Comparison of ENCODE assay signal across 1 cellular context in the genomic region with DNA sequence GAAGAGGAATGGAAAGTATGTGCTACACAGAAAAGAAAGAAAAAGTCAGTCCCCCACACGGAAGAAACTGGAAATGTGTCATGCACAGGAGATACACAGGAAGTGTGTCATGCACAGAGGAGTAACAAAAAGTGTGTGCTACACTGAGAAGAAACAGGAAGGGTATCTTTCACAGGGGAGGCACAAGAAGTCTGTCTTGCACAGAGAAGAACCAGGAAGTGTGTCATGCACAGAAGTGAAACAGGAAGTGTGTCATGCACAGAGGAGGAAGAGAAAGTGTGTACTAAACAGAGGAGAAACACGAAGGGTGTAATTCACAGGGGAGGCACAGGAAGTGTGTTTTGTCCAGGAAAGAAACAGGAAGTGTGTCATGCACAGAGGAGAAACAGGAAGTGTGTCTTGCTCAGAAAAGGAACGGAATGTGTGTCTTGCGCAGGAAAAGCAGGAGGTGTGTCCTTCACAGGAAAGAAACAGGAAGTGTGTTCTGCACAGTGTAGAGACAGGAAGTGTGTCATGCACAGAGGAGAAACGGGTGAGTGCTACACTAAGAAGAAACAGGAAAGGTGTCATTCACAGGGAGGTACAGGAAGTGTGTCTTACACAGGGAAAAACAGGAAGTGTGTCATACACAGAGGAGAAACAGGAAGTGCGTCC.
TF ChIP-seq lines count a peak whose summit lies in the region.

No MANE protein-coding gene starts in this region.

TF ChIP-seq in HepG2, 621 proteins besides CTCF, POLR2A, EP300 and RAD21 (continued from another document):
- TF ChIP-seq, protein P1, sequence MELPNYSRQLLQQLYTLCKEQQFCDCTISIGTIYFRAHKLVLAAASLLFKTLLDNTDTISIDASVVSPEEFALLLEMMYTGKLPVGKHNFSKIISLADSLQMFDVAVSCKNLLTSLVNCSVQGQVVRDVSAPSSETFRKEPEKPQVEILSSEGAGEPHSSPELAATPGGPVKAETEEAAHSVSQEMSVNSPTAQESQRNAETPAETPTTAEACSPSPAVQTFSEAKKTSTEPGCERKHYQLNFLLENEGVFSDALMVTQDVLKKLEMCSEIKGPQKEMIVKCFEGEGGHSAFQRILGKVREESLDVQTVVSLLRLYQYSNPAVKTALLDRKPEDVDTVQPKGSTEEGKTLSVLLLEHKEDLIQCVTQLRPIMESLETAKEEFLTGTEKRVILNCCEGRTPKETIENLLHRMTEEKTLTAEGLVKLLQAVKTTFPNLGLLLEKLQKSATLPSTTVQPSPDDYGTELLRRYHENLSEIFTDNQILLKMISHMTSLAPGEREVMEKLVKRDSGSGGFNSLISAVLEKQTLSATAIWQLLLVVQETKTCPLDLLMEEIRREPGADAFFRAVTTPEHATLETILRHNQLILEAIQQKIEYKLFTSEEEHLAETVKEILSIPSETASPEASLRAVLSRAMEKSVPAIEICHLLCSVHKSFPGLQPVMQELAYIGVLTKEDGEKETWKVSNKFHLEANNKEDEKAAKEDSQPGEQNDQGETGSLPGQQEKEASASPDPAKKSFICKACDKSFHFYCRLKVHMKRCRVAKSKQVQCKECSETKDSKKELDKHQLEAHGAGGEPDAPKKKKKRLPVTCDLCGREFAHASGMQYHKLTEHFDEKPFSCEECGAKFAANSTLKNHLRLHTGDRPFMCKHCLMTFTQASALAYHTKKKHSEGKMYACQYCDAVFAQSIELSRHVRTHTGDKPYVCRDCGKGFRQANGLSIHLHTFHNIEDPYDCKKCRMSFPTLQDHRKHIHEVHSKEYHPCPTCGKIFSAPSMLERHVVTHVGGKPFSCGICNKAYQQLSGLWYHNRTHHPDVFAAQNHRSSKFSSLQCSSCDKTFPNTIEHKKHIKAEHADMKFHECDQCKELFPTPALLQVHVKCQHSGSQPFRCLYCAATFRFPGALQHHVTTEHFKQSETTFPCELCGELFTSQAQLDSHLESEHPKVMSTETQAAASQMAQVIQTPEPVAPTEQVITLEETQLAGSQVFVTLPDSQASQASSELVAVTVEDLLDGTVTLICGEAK (IDR thresholded peaks at IDR 0.05) = 0 out of 2 replicates have a peak, but pooled peaks have one; percentile 13
- TF ChIP-seq, protein P1 (CRISPR knock-in tag; IDR thresholded peaks at IDR 0.05) = no peak
- TF ChIP-seq NCOA5 (CRISPR knock-in tag; IDR thresholded peaks at IDR 0.05) (no peak), NAIF1 (CRISPR knock-in tag; IDR thresholded peaks at IDR 0.05; ENCODE audit: borderline replicate concordance) (no peak), ZNF513 (CRISPR knock-in tag; conservative IDR thresholded peaks at IDR 0.05) (no peak), CREB1 (IDR thresholded peaks at IDR 0.05) (peak; percentile 39), CREB1 (CRISPR knock-in tag; IDR thresholded peaks at IDR 0.05) (peak; percentile 88), ZNF441 (CRISPR knock-in tag; IDR thresholded peaks at IDR 0.05; ENCODE audit: borderline replicate concordance) (no peak), ZIK1 (CRISPR knock-in tag; IDR thresholded peaks at IDR 0.05; ENCODE audit: borderline replicate concordance, low read depth) (no peak), SETDB1 (CRISPR knock-in tag; IDR thresholded peaks at IDR 0.05; ENCODE audit: borderline replicate concordance) (peak; percentile 51; the same call in 1 of the 2 replicates), GABPB1 (CRISPR knock-in tag; IDR thresholded peaks at IDR 0.05) (peak; percentile 85), ZBTB21 (CRISPR knock-in tag; IDR thresholded peaks at IDR 0.05) (peak; percentile 88; the same call in 1 of the 2 replicates), KAT7 (CRISPR knock-in tag; IDR thresholded peaks at IDR 0.05; ENCODE audit: borderline replicate concordance) (no peak), RNF2 (conservative IDR thresholded peaks at IDR 0.05; ENCODE audit: low read depth) (no peak), ATF1 (CRISPR knock-in tag; IDR thresholded peaks at IDR 0.05) (peak; percentile 64; the same call in 1 of the 2 replicates), SNAPC4 (CRISPR knock-in tag; IDR thresholded peaks at IDR 0.05) (no peak)
